ENCODE assay signal across 22 cellular contexts in the genomic region with DNA sequence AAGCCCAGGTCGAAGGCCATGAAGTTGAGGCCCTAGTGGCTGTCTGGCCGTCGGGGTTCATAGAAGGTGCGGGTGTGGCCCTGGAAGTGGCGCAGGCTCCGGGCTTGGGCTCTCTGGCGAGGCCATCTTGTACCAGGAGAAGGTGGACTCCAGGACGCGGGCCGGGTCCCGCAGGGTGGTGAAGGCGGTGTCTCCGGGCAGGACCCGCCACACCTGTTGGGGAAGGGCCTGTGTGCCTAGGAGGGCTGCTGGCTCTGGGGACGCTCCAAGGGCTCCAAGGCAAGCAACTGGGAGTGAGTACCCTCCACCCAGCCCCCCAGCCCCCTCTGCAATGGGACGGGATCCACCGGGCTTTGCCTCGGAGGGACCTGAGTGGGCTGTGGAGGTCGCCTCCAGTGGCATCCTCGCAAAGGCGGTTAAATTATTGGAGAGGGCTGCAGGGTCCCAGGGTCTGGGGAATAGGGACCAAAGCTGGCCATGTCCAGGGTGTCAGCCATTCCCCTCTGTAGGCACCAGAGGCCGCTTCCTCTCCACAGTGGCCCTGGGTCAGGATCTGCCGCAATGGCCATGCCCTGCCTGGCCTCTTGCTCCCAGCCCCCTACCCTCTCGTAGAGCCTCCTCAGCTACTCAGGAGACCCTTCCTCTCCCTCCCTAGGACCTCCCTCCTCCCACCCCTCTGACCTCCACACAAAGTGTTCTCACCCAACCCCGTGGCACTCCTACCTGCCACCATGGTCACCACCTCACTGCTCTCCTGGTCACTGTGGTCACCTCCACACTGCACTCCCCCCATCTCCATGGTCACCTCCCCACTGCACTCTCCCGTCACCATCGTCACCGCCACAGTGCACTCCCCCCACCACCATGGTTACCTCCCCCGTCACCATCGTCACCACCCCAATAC. TPM values are rescaled to one million over a fixed set of nuclear protein-coding genes. Genes with fewer than 3 reads are reported as not detected.
A peak's percentile ranks its signal among the peaks of the same experiment; 100 is the strongest.
DNase-seq lines count a peak whose midpoint lies in the region; ATAC-seq and TF ChIP-seq lines count a peak whose summit lies in the region.
"Had no signal": no experiment of that assay in that cellular context is flagged by ENCODE, and none has a peak within 500 bp of the region (broad histone marks: within the 10 kb centered on the region; RNA-seq: fewer than 3 reads in every experiment).

No MANE protein-coding gene starts in this region.

- H2BK5ac ChIP-seq in neuronal stem cell (ENCODE audit: low read length) = no peak overlapping the region

- H3K36me3 ChIP-seq in neuronal stem cell (replicated peaks in 1 of 2; ENCODE audit: control insufficient read depth in 2 of 2, insufficient read depth in 2 of 2, low read length in 2 of 2) = no peaks in the 10 kb centered on the region
- H3K36me3 ChIP-seq: SJCRH30 had no signal

- intact Hi-C loops in left cardiac atrium (cut with DNase I) = loop anchor here (5.0 to 10.0 kb wide), 2 partner anchors 187 to 190 kb away; no protein-coding TSS in a partner anchor

- H3K9me3 ChIP-seq in neuronal stem cell (replicated peaks in 1 of 2; ENCODE audit: control insufficient read depth in 2 of 2, insufficient read depth in 1 of 2, low read depth in 1 of 2, low read length in 2 of 2) = no peaks in the 10 kb centered on the region
- H3K9me3 ChIP-seq: SJCRH30 had no signal

- no peaks in the 10 kb centered on the region for H3K79me1 ChIP-seq in neuronal stem cell (ENCODE audit: low read depth, low read length)

- no peak overlapping the region for H3K4ac ChIP-seq in neuronal stem cell (ENCODE audit: low read length)

- no peak overlapping the region for H4K8ac ChIP-seq in neuronal stem cell (ENCODE audit: low read depth, low read length)

- H2BK15ac ChIP-seq in neuronal stem cell (ENCODE audit: low read length) = no peak overlapping the region

- H3K4me2 ChIP-seq in neuronal stem cell (ENCODE audit: insufficient read depth, low read length, poor library complexity, severe bottlenecking) = peak overlapping the region; percentile 2

- H3K4me3 ChIP-seq in neuronal stem cell (ENCODE audit: low read length in 2 of 2) = no peak overlapping the region
- H3K4me3 ChIP-seq: SJCRH30 had no signal

- H3K27me3 ChIP-seq in neuronal stem cell (ENCODE audit: control insufficient read depth in 3 of 3, insufficient read depth in 3 of 3, low read depth in 1 of 3, low read length in 3 of 3) = peaks cover 0 to 33% (median 0%) of the 10 kb centered on the region in 3 experiments

- no peak overlapping the region for H3K9ac ChIP-seq in neuronal stem cell (ENCODE audit: low read depth, low read length, poor library complexity)

- no peak overlapping the region for H2AFZ ChIP-seq in neuronal stem cell (ENCODE audit: low read length)

- H4K91ac ChIP-seq in neuronal stem cell (ENCODE audit: low read depth, low read length, poor library complexity) = no peak overlapping the region

- peak overlapping the region; percentile 59 for H3K14ac ChIP-seq in neuronal stem cell (ENCODE audit: low read length)

- no peak overlapping the region for H3K23ac ChIP-seq in neuronal stem cell (ENCODE audit: low read depth, low read length, poor library complexity)

- no peak for TF ChIP-seq CTCF in GM10266 (IDR thresholded peaks at IDR 0.05; ENCODE audit: control insufficient read depth, insufficient read depth, low read depth, missing control alignments)

- H3K4me1 ChIP-seq in neuronal stem cell (ENCODE audit: control insufficient read depth in 2 of 2, insufficient read depth in 1 of 2, low read depth in 1 of 2, low read length in 2 of 2) = no peaks in the 10 kb centered on the region
- H3K4me1 ChIP-seq: SJCRH30 had no signal

- H2BK12ac ChIP-seq in neuronal stem cell (ENCODE audit: low read length) = peak overlapping the region; percentile 58

- peak overlapping the region; percentile 57 for H3K18ac ChIP-seq in neuronal stem cell (ENCODE audit: low read length)

- H3K27ac ChIP-seq in neuronal stem cell (replicated peaks; ENCODE audit: low read length) = no peak overlapping the region
- H3K27ac ChIP-seq: HL-60, SJCRH30 had no signal

- no peak overlapping the region for H2BK120ac ChIP-seq in neuronal stem cell (ENCODE audit: low read depth, low read length)

- no peak overlapping the region for H2AK5ac ChIP-seq in neuronal stem cell (ENCODE audit: low read depth, low read length)

- no peak for ATAC-seq in left cardiac atrium
- no peak for ATAC-seq in GM21717 (IDR thresholded peaks at IDR 0.05; ENCODE audit: unreplicated experiment)
- ATAC-seq in GM19324 (IDR thresholded peaks at IDR 0.05; ENCODE audit: low FRiP score, unreplicated experiment) = no peak
- ATAC-seq in GM18502 (IDR thresholded peaks at IDR 0.05; ENCODE audit: poor library complexity, unreplicated experiment) = no peak

- DNase-seq in 8988T = peak; percentile 51
- DNase-seq in GM10266 (ENCODE audit: extremely low spot score) = peak; percentile 33
- peak; percentile 21 for DNase-seq in left cardiac atrium
- DNase-seq in neuronal stem cell (ENCODE audit: low spot score) = no peak
- DNase-seq: ACHN; AML-193; CD4-positive, CD25-positive, alpha-beta regulatory T cell; EL; HCEC 1CT; MV-4-11; NCI-H1417; NCI-H1930; NCI-H2171; NCI-H748 treated with DMSO at 0.1 percent for 48 hours; OCI-M1; SJCRH30 had no signal

- no CpG with 5 or more reads among the region's 30 CpGs for WGBS in neuronal stem cell (ENCODE audit: extremely low coverage in 2 of 2, insufficient read length in 2 of 2, insufficient replicate concordance in 1 of 2), 2 donors

RNA-seq across cellular contexts. Expression of a gene that starts 10.3 kb away (rescaled TPM):
- not detected for total RNA-seq in left cardiac atrium
- 0.10 TPM for polyA plus RNA-seq in neuronal stem cell (2013, experiment 1 of 2)
- not detected for polyA plus RNA-seq in neuronal stem cell (2013, experiment 2 of 2)
- total RNA-seq: CD4-positive, CD25-positive, alpha-beta regulatory T cell; NCI-H460; RPMI7951; SJCRH30 had no signal
- polyA plus RNA-seq: CD4-positive, CD25-positive, alpha-beta regulatory T cell had no signal

RNA-seq across cellular contexts. Expression of a gene that starts 19.3 kb away (rescaled TPM):
- not detected for total RNA-seq in left cardiac atrium
- not detected for polyA plus RNA-seq in neuronal stem cell (2013, experiment 1 of 2)
- polyA plus RNA-seq in neuronal stem cell (2013, experiment 2 of 2) = not detected
- total RNA-seq: CD4-positive, CD25-positive, alpha-beta regulatory T cell; NCI-H460; RPMI7951; SJCRH30 had no signal
- polyA plus RNA-seq: CD4-positive, CD25-positive, alpha-beta regulatory T cell had no signal
